ENCODE assay signal across 24 cellular contexts in genomic region chr14:67951529-67952120, GRCh38.
"Had no signal": no experiment of that assay in that cellular context is flagged by ENCODE, and none has a peak within 500 bp of the region (broad histone marks: within the 10 kb centered on the region; RNA-seq: fewer than 3 reads in every experiment).

No MANE protein-coding gene starts in this region.

- DNase-seq: activated CD4-positive, alpha-beta T cell treated with anti-CD3 and anti-CD28 coated beads for 1 hour; activated CD4-positive, alpha-beta T cell treated with anti-CD3 and anti-CD28 coated beads, Interleukin-2, amount 50 U/mL, for 4 hours; activated effector memory CD4-positive, alpha-beta T cell treated with Interleukin-2 at 50 U/mL for 16 hours; activated naive CD4-positive, alpha-beta T cell treated with anti-CD3 and anti-CD28 coated beads, Interleukin-2, amount 50 U/mL, for 16 hours; activated T-cell treated with anti-CD3 and anti-CD28 coated beads, Interleukin-2, amount 50 U/mL, for 1 hour; adrenal gland; cortex of kidney; effector CD8-positive, alpha-beta T cell; esophagus squamous epithelium; kidney; left ventricle myocardium inferior; nucleus accumbens; stimulated activated CD4-positive, alpha-beta T cell treated with anti-CD3 and anti-CD28 coated beads, Interleukin-4, amount 100 ng/mL, for 4 hours; stimulated activated CD8-positive, alpha-beta memory T cell treated with anti-CD3 and anti-CD28 coated beads, Interleukin-4, amount 100 ng/mL, for 48 hours; stimulated activated naive CD4-positive, alpha-beta T cell treated with Interleukin-2 at 50 U/mL for 16 hours; T-helper 1 cell; T1000 had no signal

- H3K4me1 ChIP-seq: adrenal gland, left ventricle myocardium inferior, right atrium auricular region, suprapubic skin had no signal

- H3K36me3 ChIP-seq: adrenal gland, esophagus squamous epithelium, left ventricle myocardium inferior, right atrium auricular region, suprapubic skin had no signal

- H3K4me3 Mint-ChIP-seq: nephron, type B pancreatic cell had no signal

- H3K27ac Mint-ChIP-seq: nephron, progenitor cell of endocrine pancreas, type B pancreatic cell had no signal

- H3K27me3 Mint-ChIP-seq: progenitor cell of endocrine pancreas, type B pancreatic cell had no signal

- H3K27ac ChIP-seq: adrenal gland, esophagus squamous epithelium, left ventricle myocardium inferior, right atrium auricular region, suprapubic skin, VCaP had no signal

- H3K9me3 ChIP-seq: adrenal gland, suprapubic skin had no signal

- H3K27me3 ChIP-seq: adrenal gland, esophagus squamous epithelium, right atrium auricular region, suprapubic skin had no signal

- H3K4me3 ChIP-seq: adrenal gland, esophagus squamous epithelium, left ventricle myocardium inferior, right atrium auricular region, skin epidermis, suprapubic skin had no signal
